1 cellular context compared by ENCODE assay signal in the genomic region with DNA sequence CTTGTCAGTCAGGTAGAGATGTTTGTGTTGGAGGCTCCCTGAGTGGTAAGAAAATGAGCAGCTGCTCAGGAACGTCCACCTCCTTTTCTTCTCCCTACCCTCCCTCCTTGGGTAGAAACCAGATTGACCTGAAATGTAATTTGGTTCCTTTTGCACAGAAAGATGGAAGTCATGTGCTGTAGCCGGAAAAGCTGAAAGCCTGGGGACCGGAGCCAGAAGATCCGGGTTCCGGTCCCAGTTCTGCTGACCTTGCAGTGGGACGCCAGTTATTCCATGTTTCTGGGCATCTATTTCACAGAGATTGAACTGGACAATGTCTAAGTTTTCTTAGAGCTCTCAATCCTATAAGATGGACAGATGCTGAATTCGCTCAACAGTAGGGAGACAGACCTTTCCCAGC.
TF ChIP-seq lines count a peak whose summit lies in the region.

No MANE protein-coding gene starts in this region.

TF ChIP-seq in WTC11, 78 proteins besides CTCF, POLR2A, EP300 and RAD21 (continued from another document):
- TF ChIP-seq, protein P1, sequence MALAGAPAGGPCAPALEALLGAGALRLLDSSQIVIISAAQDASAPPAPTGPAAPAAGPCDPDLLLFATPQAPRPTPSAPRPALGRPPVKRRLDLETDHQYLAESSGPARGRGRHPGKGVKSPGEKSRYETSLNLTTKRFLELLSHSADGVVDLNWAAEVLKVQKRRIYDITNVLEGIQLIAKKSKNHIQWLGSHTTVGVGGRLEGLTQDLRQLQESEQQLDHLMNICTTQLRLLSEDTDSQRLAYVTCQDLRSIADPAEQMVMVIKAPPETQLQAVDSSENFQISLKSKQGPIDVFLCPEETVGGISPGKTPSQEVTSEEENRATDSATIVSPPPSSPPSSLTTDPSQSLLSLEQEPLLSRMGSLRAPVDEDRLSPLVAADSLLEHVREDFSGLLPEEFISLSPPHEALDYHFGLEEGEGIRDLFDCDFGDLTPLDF (CRISPR knock-in tag; IDR thresholded peaks at IDR 0.05), result no peak
